ENCODE assay signal across 13 cellular contexts in the genomic region with DNA sequence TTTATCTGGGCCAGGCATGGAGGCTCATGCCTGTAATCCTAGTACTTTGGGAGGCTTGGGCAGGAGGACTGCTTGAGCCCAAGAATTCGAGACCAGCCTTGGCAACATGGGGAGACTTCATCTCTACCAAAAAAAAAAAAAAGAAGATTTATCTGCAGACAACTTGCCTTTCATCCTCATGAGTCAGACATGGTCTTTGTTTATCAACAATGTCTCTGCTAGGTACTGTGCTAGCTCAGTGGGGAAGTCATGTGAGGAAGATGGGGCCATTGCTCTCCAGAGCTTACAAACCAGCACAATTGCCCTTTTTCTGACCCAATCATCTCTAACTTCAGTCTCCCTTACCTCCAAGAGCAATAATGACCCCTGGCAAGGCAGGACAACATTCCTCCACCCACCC. TPM values are rescaled to one million over a fixed set of nuclear protein-coding genes. Genes with fewer than 3 reads are reported as not detected.
DNase-seq lines count a peak whose midpoint lies in the region; ATAC-seq, FAIRE-seq and TF ChIP-seq lines count a peak whose summit lies in the region.
"Had no signal": no experiment of that assay in that cellular context is flagged by ENCODE, and none has a peak within 500 bp of the region (broad histone marks: within the 10 kb centered on the region; RNA-seq: fewer than 3 reads in every experiment).

No MANE protein-coding gene starts in this region.

- POLR2A ChIA-PET in HepG2 (lab: Yijun Ruan, JAX) (interaction anchor here (0.7 kb wide), 1 partner anchor 78 kb away, joined by 3 read pairs; no protein-coding TSS in a partner anchor), A673 (lab: Charles Lee; ENCODE audit: low non-redundant PET) (no interaction called here)

- H2AFZ ChIP-seq in HepG2 (ENCODE audit: low read length) = no peak overlapping the region

- 0 out of 2 replicates have a peak overlapping the region, but pooled peaks have one; percentile 95 for H3K9ac ChIP-seq in HepG2 (ENCODE audit: insufficient read depth, low read depth, low read length)

- H3K9me3 Mint-ChIP-seq in activated naive CD8-positive, alpha-beta T cell (ENCODE audit: low read depth) = no peaks in the 10 kb centered on the region
- H3K9me3 Mint-ChIP-seq in immature natural killer cell (no peaks in the 10 kb centered on the region), type B pancreatic cell (no peaks in the 10 kb centered on the region)

- no peak for FAIRE-seq in HepG2 (lab: Jason Lieb, UNC)
- FAIRE-seq: D721Med, small intestine had no signal

- peak overlapping the region; percentile 85 for H3K27ac Mint-ChIP-seq in activated naive CD8-positive, alpha-beta T cell
- H3K27ac Mint-ChIP-seq in immature natural killer cell = peak overlapping the region in 5 of 6 donors; percentile 95 to 99 (median 98)
- H3K27ac Mint-ChIP-seq in type B pancreatic cell = peak overlapping the region; percentile 98

- CTCF ChIA-PET in HepG2 (lab: Yijun Ruan, JAX; ENCODE audit: low intra/inter-chr PET ratio, low total read pairs) = no interaction called here
- CTCF ChIA-PET in A673 (lab: Charles Lee) = interaction anchor here (0.5 kb wide), 1 partner anchor 38 kb away, joined by 3 read pairs; no protein-coding TSS in a partner anchor

- H3K36me3 ChIP-seq in HepG2 (replicated peaks in 1 of 2; ENCODE audit: control insufficient read depth in 1 of 2, insufficient read depth in 2 of 2, low read length in 2 of 2) (peaks cover 3 to 16% of the 10 kb centered on the region in 2 experiments; a peak in 4 of 5 replicates), right lobe of liver (peaks cover 0 to 1% (median 0%) of the 10 kb centered on the region in 4 donors), A673 (ENCODE audit: insufficient read depth, low read length, poor library complexity, severe bottlenecking) (peaks cover under 1% of the 10 kb centered on the region)
- H3K36me3 ChIP-seq: thyroid gland had no signal

- H3K4me1 Mint-ChIP-seq in activated naive CD8-positive, alpha-beta T cell (ENCODE audit: low read depth) = peaks cover 36% of the 10 kb centered on the region
- H3K4me1 Mint-ChIP-seq in immature natural killer cell (peaks cover 35 to 39% of the 10 kb centered on the region in 2 donors), type B pancreatic cell (ENCODE audit: unreplicated experiment) (peaks cover 29% of the 10 kb centered on the region)

- intact Hi-C loops in HepG2 (cut with micrococcal nuclease; ENCODE audit: unreplicated experiment) = no loop called here
- intact Hi-C loops in right lobe of liver (cut with DNase I) = no loop called here
- intact Hi-C loops in A673 (cut with micrococcal nuclease; ENCODE audit: unreplicated experiment) = no loop called here

- H3K27me3 ChIP-seq in HepG2 (ENCODE audit: control insufficient read depth in 1 of 2, insufficient read depth in 2 of 2, low read length in 2 of 2) (peaks cover 0 to 3% of the 10 kb centered on the region in 2 experiments; a peak in 1 of 5 replicates), right lobe of liver (no peaks in the 10 kb centered on the region), A673 (replicated peaks; ENCODE audit: insufficient read depth, low read depth, low read length, poor library complexity) (no peaks in the 10 kb centered on the region)
- H3K27me3 ChIP-seq: thyroid gland had no signal

- BruUV-seq in HepG2 (replicated peaks; lab: Mats Ljungman, UMichigan) (no TSS peak), A673 (replicated peaks; lab: Mats Ljungman, UMichigan) (no TSS peak)

- DNase-seq in HepG2 (ENCODE audit: low spot score) = no peak
- no peak for DNase-seq in right lobe of liver
- no peak for DNase-seq in immature natural killer cell
- DNase-seq in type B pancreatic cell (ENCODE audit: extremely low spot score, unreplicated experiment) = no peak
- no peak for DNase-seq in NCI-H446 (lab: John Stamatoyannopoulos, UW)
- DNase-seq in COLO668 (lab: John Stamatoyannopoulos, UW; ENCODE audit: unreplicated experiment) = no peak
- no peak for DNase-seq in A673 (ENCODE audit: low spot score)
- DNase-seq: aorta, NCI-H1417, thyroid gland had no signal

- TF ChIP-seq POLR2A in HepG2 (IDR thresholded peaks at IDR 0.05; ENCODE audit: insufficient read depth in 1 of 2, low read depth in 2 of 2, low read length in 2 of 2) = no peak
- no peak for TF ChIP-seq POLR2A in right lobe of liver (IDR thresholded peaks at IDR 0.05)

- peaks cover 11% of the 10 kb centered on the region for H3K36me3 Mint-ChIP-seq in activated naive CD8-positive, alpha-beta T cell
- H3K36me3 Mint-ChIP-seq in immature natural killer cell (peaks cover 0 to 4% (median 0%) of the 10 kb centered on the region in 3 donors), type B pancreatic cell (no peaks in the 10 kb centered on the region)

- in situ Hi-C loops in HepG2 (cut with HindIII; ENCODE audit: extremely low pct_ligation_motif_present, low pct_unique_long_range_greater_than_20kb) = no loop called here

- no peaks in the 10 kb centered on the region for H4K20me1 ChIP-seq in HepG2 (ENCODE audit: insufficient read depth, low read length)

- peak overlapping the region; percentile 77 for H3K4me2 ChIP-seq in HepG2 (ENCODE audit: low read depth, low read length)

- peaks cover 15% of the 10 kb centered on the region for H3K4me1 ChIP-seq in HepG2 (ENCODE audit: insufficient read depth, low read length)
- peaks cover 0 to 13% (median 3%) of the 10 kb centered on the region in 4 donors for H3K4me1 ChIP-seq in right lobe of liver
- peaks cover 6% of the 10 kb centered on the region for H3K4me1 ChIP-seq in A673 (ENCODE audit: insufficient read depth, low read length, poor library complexity, severe bottlenecking)

- H3K27ac ChIP-seq in HepG2 (ENCODE audit: extremely low read length, insufficient read depth, low read length) (no peak overlapping the region), right lobe of liver (no peak overlapping the region), A673 (ENCODE audit: low read depth, low read length, poor library complexity, severe bottlenecking) (no peak overlapping the region)
- H3K27ac ChIP-seq: thyroid gland had no signal

- no peaks in the 10 kb centered on the region for H3K27me3 Mint-ChIP-seq in activated naive CD8-positive, alpha-beta T cell
- H3K27me3 Mint-ChIP-seq in immature natural killer cell (ENCODE audit: low read depth in 3 of 3) (peaks cover 2 to 16% (median 4%) of the 10 kb centered on the region in 3 donors), type B pancreatic cell (no peaks in the 10 kb centered on the region)

- H3K9me3 ChIP-seq in HepG2 (ENCODE audit: low read length) (no peaks in the 10 kb centered on the region), right lobe of liver (no peaks in the 10 kb centered on the region), A673 (ENCODE audit: low read depth, low read length, poor library complexity, severe bottlenecking) (no peaks in the 10 kb centered on the region)
- H3K9me3 ChIP-seq: thyroid gland had no signal

- TF ChIP-seq CTCF in HepG2 (CRISPR knock-in tag; IDR thresholded peaks at IDR 0.05) (no peak), right lobe of liver (IDR thresholded peaks at IDR 0.05) (no peak), type B pancreatic cell (conservative IDR thresholded peaks at IDR 0.05) (no peak), A673 (conservative IDR thresholded peaks at IDR 0.05; ENCODE audit: low read depth, low read length) (no peak)

- TF ChIP-seq EP300 in HepG2 (IDR thresholded peaks at IDR 0.05; ENCODE audit: low read depth in 2 of 2, low read length in 2 of 2) (no peak), HepG2 (CRISPR knock-in tag; IDR thresholded peaks at IDR 0.05; ENCODE audit: borderline replicate concordance) (no peak)

- peaks cover 41% of the 10 kb centered on the region for H3K79me2 ChIP-seq in HepG2 (ENCODE audit: insufficient read depth, low read length)

- TF ChIP-seq RAD21 in HepG2 (CRISPR knock-in tag; IDR thresholded peaks at IDR 0.05) = no peak

- peak overlapping the region; percentile 87 to 92 (median 92) for H3K4me3 ChIP-seq in HepG2 (replicated peaks in 1 of 3; ENCODE audit: insufficient read depth in 1 of 3, low read depth in 2 of 3, low read length in 3 of 3)
- H3K4me3 ChIP-seq in right lobe of liver = no peak overlapping the region
- H3K4me3 ChIP-seq in A673 (ENCODE audit: low read depth, low read length, poor library complexity, severe bottlenecking) = no peak overlapping the region
- H3K4me3 ChIP-seq: thyroid gland had no signal

- WGBS in HepG2 (ENCODE audit: low lambda C conversion rate) = 100% methylated on average over 1 of the region's 1 CpG
- no CpG with 5 or more reads among the region's 1 CpG for WGBS in right lobe of liver (ENCODE audit: insufficient coverage, low coverage, low lambda C conversion rate, missing lambda C conversion rate)

- ATAC-seq in HepG2 (no peak), right lobe of liver (no peak)

- peak overlapping the region; percentile 99 for H3K4me3 Mint-ChIP-seq in activated naive CD8-positive, alpha-beta T cell
- peak overlapping the region; percentile 95 to 99 (median 96) for H3K4me3 Mint-ChIP-seq in immature natural killer cell
- peak overlapping the region; percentile 99 for H3K4me3 Mint-ChIP-seq in type B pancreatic cell

RNA-seq across cellular contexts. Expression of a gene that starts 1.6 kb away (rescaled TPM):
- total RNA-seq in HepG2 (2016; rRNA removed; fragmentation: Illumina TruSeq; extraction: Trizol) = 37.1 and 42.1 TPM in 2 replicates
- 7.2 and 8.5 TPM in 2 replicates for total RNA-seq in HepG2 (2016; cell fraction: cytosol; rRNA removed; fragmentation: Illumina TruSeq; extraction: Trizol; ENCODE audit: low read depth)
- 34.5 and 46.1 TPM in 2 replicates for total RNA-seq in HepG2 (2016; cell fraction: insoluble cytoplasmic fraction; rRNA removed; fragmentation: Illumina TruSeq; extraction: Trizol)
- 23.0 and 25.4 TPM in 2 replicates for total RNA-seq in HepG2 (2016; cell fraction: membrane; rRNA removed; fragmentation: Illumina TruSeq; extraction: Trizol)
- total RNA-seq in HepG2 (2016; cell fraction: nucleus; rRNA removed; fragmentation: Illumina TruSeq; extraction: Trizol) = 19.0 and 24.0 TPM in 2 replicates
- polyA plus RNA-seq in HepG2 (2011; rRNA removed) = 41.3 and 51.5 TPM in 2 replicates
- polyA plus RNA-seq in HepG2 (2011; cell fraction: cytosol; rRNA removed) = 28.0 and 37.2 TPM in 2 replicates
- polyA plus RNA-seq in HepG2 (2011; cell fraction: nucleus; rRNA removed) = 80.9 and 98.9 TPM in 2 replicates
- polyA plus RNA-seq in HepG2 (2012) = 44.2 and 48.1 TPM in 2 replicates
- 12.6 and 15.0 TPM in 2 replicates for polyA plus RNA-seq in HepG2 (2016; cell fraction: cytosol; fragmentation: Illumina TruSeq; extraction: Trizol; ENCODE audit: low read depth)
- polyA plus RNA-seq in HepG2 (2016; cell fraction: insoluble cytoplasmic fraction; fragmentation: Illumina TruSeq; extraction: Trizol; ENCODE audit: low read depth) = 55.0 and 56.0 TPM in 2 replicates
- polyA plus RNA-seq in HepG2 (2016; cell fraction: membrane; fragmentation: Illumina TruSeq; extraction: Trizol; ENCODE audit: low read depth) = 24.9 and 27.1 TPM in 2 replicates
- polyA plus RNA-seq in HepG2 (2016; cell fraction: nucleus; fragmentation: Illumina TruSeq; extraction: Trizol; ENCODE audit: insufficient read depth, low read depth) = 49.6 and 53.8 TPM in 2 replicates
- 55.9 and 116 TPM in 2 replicates for polyA minus RNA-seq in HepG2 (2011; rRNA and poly(A)+ RNA removed; ENCODE audit: low replicate concordance)
- 13.8 and 16.4 TPM in 2 replicates for polyA minus RNA-seq in HepG2 (2011; cell fraction: cytosol; rRNA and poly(A)+ RNA removed)
- polyA minus RNA-seq in HepG2 (2011; cell fraction: nucleus; rRNA and poly(A)+ RNA removed) = 11.3 and 16.7 TPM in 2 replicates
- total RNA-seq in right lobe of liver = 10 to 100 TPM; 16.6 to 25.9 (median 22.2) TPM
- polyA plus RNA-seq in immature natural killer cell = 10 to 100 TPM; 52.6 to 70.1 (median 61.5) TPM
- 56.1 and 60.3 TPM in 2 replicates for total RNA-seq in type B pancreatic cell (ENCODE audit: low replicate concordance)
- 67.0 and 84.8 TPM in 2 replicates for total RNA-seq in A673 (2021)

RNA-seq across cellular contexts. Expression of a gene that starts 32.5 kb away (rescaled TPM):
- total RNA-seq in HepG2 (2016; rRNA removed; fragmentation: Illumina TruSeq; extraction: Trizol) (9.3 and 18.8 TPM in 2 replicates), right lobe of liver (10 to 100 TPM; 15.8 to 97.3 (median 24.1) TPM), type B pancreatic cell (ENCODE audit: low replicate concordance) (42.2 and 47.2 TPM in 2 replicates), A673 (2021) (35.4 and 39.1 TPM in 2 replicates)
- total RNA-seq in HepG2 (2016; cell fraction: cytosol; rRNA removed; fragmentation: Illumina TruSeq; extraction: Trizol; ENCODE audit: low read depth) = 6.3 and 6.8 TPM in 2 replicates
- 8.9 and 19.1 TPM in 2 replicates for total RNA-seq in HepG2 (2016; cell fraction: insoluble cytoplasmic fraction; rRNA removed; fragmentation: Illumina TruSeq; extraction: Trizol)
- 17.4 and 19.4 TPM in 2 replicates for total RNA-seq in HepG2 (2016; cell fraction: membrane; rRNA removed; fragmentation: Illumina TruSeq; extraction: Trizol)
- 16.1 and 21.0 TPM in 2 replicates for total RNA-seq in HepG2 (2016; cell fraction: nucleus; rRNA removed; fragmentation: Illumina TruSeq; extraction: Trizol)
- polyA plus RNA-seq in HepG2 (2011; rRNA removed) (10.6 and 16.9 TPM in 2 replicates), immature natural killer cell (10 to 100 TPM in 1 of 3 donors, 1 to 10 TPM in 2; 5.9 to 12.7 (median 7.4) TPM)
- polyA plus RNA-seq in HepG2 (2011; cell fraction: cytosol; rRNA removed) = 12.5 and 14.4 TPM in 2 replicates
- 30.1 and 31.3 TPM in 2 replicates for polyA plus RNA-seq in HepG2 (2011; cell fraction: nucleus; rRNA removed)
- polyA plus RNA-seq in HepG2 (2012) = 11.0 and 16.6 TPM in 2 replicates
- polyA plus RNA-seq in HepG2 (2016; cell fraction: cytosol; fragmentation: Illumina TruSeq; extraction: Trizol; ENCODE audit: low read depth) = 5.9 and 7.6 TPM in 2 replicates
- 10.5 and 13.4 TPM in 2 replicates for polyA plus RNA-seq in HepG2 (2016; cell fraction: insoluble cytoplasmic fraction; fragmentation: Illumina TruSeq; extraction: Trizol; ENCODE audit: low read depth)
- polyA plus RNA-seq in HepG2 (2016; cell fraction: membrane; fragmentation: Illumina TruSeq; extraction: Trizol; ENCODE audit: low read depth) = 14.0 and 17.0 TPM in 2 replicates
- polyA plus RNA-seq in HepG2 (2016; cell fraction: nucleus; fragmentation: Illumina TruSeq; extraction: Trizol; ENCODE audit: insufficient read depth, low read depth) = 30.8 and 31.8 TPM in 2 replicates
- polyA minus RNA-seq in HepG2 (2011; rRNA and poly(A)+ RNA removed; ENCODE audit: low replicate concordance) = 44.7 and 85.4 TPM in 2 replicates
- 11.3 and 17.5 TPM in 2 replicates for polyA minus RNA-seq in HepG2 (2011; cell fraction: cytosol; rRNA and poly(A)+ RNA removed)
- polyA minus RNA-seq in HepG2 (2011; cell fraction: nucleus; rRNA and poly(A)+ RNA removed) = 9.3 and 12.4 TPM in 2 replicates

RNA-seq across cellular contexts. Expression of a gene that starts 47.9 kb away (rescaled TPM):
- 4.2 and 9.0 TPM in 2 replicates for total RNA-seq in HepG2 (2016; rRNA removed; fragmentation: Illumina TruSeq; extraction: Trizol)
- 3.2 and 3.4 TPM in 2 replicates for total RNA-seq in HepG2 (2016; cell fraction: cytosol; rRNA removed; fragmentation: Illumina TruSeq; extraction: Trizol; ENCODE audit: low read depth)
- 2.8 and 8.0 TPM in 2 replicates for total RNA-seq in HepG2 (2016; cell fraction: insoluble cytoplasmic fraction; rRNA removed; fragmentation: Illumina TruSeq; extraction: Trizol)
- 5.1 TPM in 2 replicates for total RNA-seq in HepG2 (2016; cell fraction: membrane; rRNA removed; fragmentation: Illumina TruSeq; extraction: Trizol)
- total RNA-seq in HepG2 (2016; cell fraction: nucleus; rRNA removed; fragmentation: Illumina TruSeq; extraction: Trizol) = 10.5 and 11.6 TPM in 2 replicates
- polyA plus RNA-seq in HepG2 (2011; rRNA removed) = 17.1 and 19.6 TPM in 2 replicates
- polyA plus RNA-seq in HepG2 (2011; cell fraction: cytosol; rRNA removed) = 15.6 and 24.7 TPM in 2 replicates
- 52.1 and 62.8 TPM in 2 replicates for polyA plus RNA-seq in HepG2 (2011; cell fraction: nucleus; rRNA removed)
- 5.9 and 7.0 TPM in 2 replicates for polyA plus RNA-seq in HepG2 (2012)
- 4.7 and 5.3 TPM in 2 replicates for polyA plus RNA-seq in HepG2 (2016; cell fraction: cytosol; fragmentation: Illumina TruSeq; extraction: Trizol; ENCODE audit: low read depth)
- polyA plus RNA-seq in HepG2 (2016; cell fraction: insoluble cytoplasmic fraction; fragmentation: Illumina TruSeq; extraction: Trizol; ENCODE audit: low read depth) = 3.9 and 4.0 TPM in 2 replicates
- polyA plus RNA-seq in HepG2 (2016; cell fraction: membrane; fragmentation: Illumina TruSeq; extraction: Trizol; ENCODE audit: low read depth) = 6.5 and 7.0 TPM in 2 replicates
- 18.8 and 19.8 TPM in 2 replicates for polyA plus RNA-seq in HepG2 (2016; cell fraction: nucleus; fragmentation: Illumina TruSeq; extraction: Trizol; ENCODE audit: insufficient read depth, low read depth)
- 1.3 and 29.5 TPM in 2 replicates for polyA minus RNA-seq in HepG2 (2011; rRNA and poly(A)+ RNA removed; ENCODE audit: low replicate concordance)
- polyA minus RNA-seq in HepG2 (2011; cell fraction: cytosol; rRNA and poly(A)+ RNA removed) = 9.5 and 10.8 TPM in 2 replicates
- 8.8 and 10.6 TPM in 2 replicates for polyA minus RNA-seq in HepG2 (2011; cell fraction: nucleus; rRNA and poly(A)+ RNA removed)
- 1 to 10 TPM; 1.3 to 3.1 (median 2.2) TPM for total RNA-seq in right lobe of liver
- polyA plus RNA-seq in immature natural killer cell = 10 to 100 TPM in 2 of 3 donors, 1 to 10 TPM in 1; 9.1 to 20.7 (median 10.2) TPM
- total RNA-seq in type B pancreatic cell (ENCODE audit: low replicate concordance) = 47.3 and 60.8 TPM in 2 replicates
- 10.1 and 14.7 TPM in 2 replicates for total RNA-seq in A673 (2021)

RNA-seq across cellular contexts. Expression of a gene that starts 50.1 kb away (rescaled TPM):
- total RNA-seq in HepG2 (2016; rRNA removed; fragmentation: Illumina TruSeq; extraction: Trizol) = 16.2 and 26.1 TPM in 2 replicates
- total RNA-seq in HepG2 (2016; cell fraction: cytosol; rRNA removed; fragmentation: Illumina TruSeq; extraction: Trizol; ENCODE audit: low read depth) = 11.9 and 18.5 TPM in 2 replicates
- 14.1 and 27.2 TPM in 2 replicates for total RNA-seq in HepG2 (2016; cell fraction: insoluble cytoplasmic fraction; rRNA removed; fragmentation: Illumina TruSeq; extraction: Trizol)
- 20.4 and 27.0 TPM in 2 replicates for total RNA-seq in HepG2 (2016; cell fraction: membrane; rRNA removed; fragmentation: Illumina TruSeq; extraction: Trizol)
- 19.9 and 21.8 TPM in 2 replicates for total RNA-seq in HepG2 (2016; cell fraction: nucleus; rRNA removed; fragmentation: Illumina TruSeq; extraction: Trizol)
- 36.0 and 37.5 TPM in 2 replicates for polyA plus RNA-seq in HepG2 (2011; rRNA removed)
- polyA plus RNA-seq in HepG2 (2011; cell fraction: cytosol; rRNA removed) = 22.7 and 32.6 TPM in 2 replicates
- polyA plus RNA-seq in HepG2 (2011; cell fraction: nucleus; rRNA removed) = 80.9 and 82.1 TPM in 2 replicates
- 17.6 and 19.0 TPM in 2 replicates for polyA plus RNA-seq in HepG2 (2012)
- polyA plus RNA-seq in HepG2 (2016; cell fraction: cytosol; fragmentation: Illumina TruSeq; extraction: Trizol; ENCODE audit: low read depth) = 18.0 and 23.7 TPM in 2 replicates
- 17.7 and 21.6 TPM in 2 replicates for polyA plus RNA-seq in HepG2 (2016; cell fraction: insoluble cytoplasmic fraction; fragmentation: Illumina TruSeq; extraction: Trizol; ENCODE audit: low read depth)
- 21.8 and 28.2 TPM in 2 replicates for polyA plus RNA-seq in HepG2 (2016; cell fraction: membrane; fragmentation: Illumina TruSeq; extraction: Trizol; ENCODE audit: low read depth)
- 60.0 and 62.1 TPM in 2 replicates for polyA plus RNA-seq in HepG2 (2016; cell fraction: nucleus; fragmentation: Illumina TruSeq; extraction: Trizol; ENCODE audit: insufficient read depth, low read depth)
- 45.1 and 143 TPM in 2 replicates for polyA minus RNA-seq in HepG2 (2011; rRNA and poly(A)+ RNA removed; ENCODE audit: low replicate concordance)
- polyA minus RNA-seq in HepG2 (2011; cell fraction: cytosol; rRNA and poly(A)+ RNA removed) = 10.4 and 12.0 TPM in 2 replicates
- 38.2 and 49.6 TPM in 2 replicates for polyA minus RNA-seq in HepG2 (2011; cell fraction: nucleus; rRNA and poly(A)+ RNA removed)
- 10 to 100 TPM; 22.3 to 67.5 (median 30.3) TPM for total RNA-seq in right lobe of liver
- polyA plus RNA-seq in immature natural killer cell = 10 to 100 TPM; 34.1 to 52.3 (median 44.1) TPM
- 58.5 and 60.5 TPM in 2 replicates for total RNA-seq in type B pancreatic cell (ENCODE audit: low replicate concordance)
- total RNA-seq in A673 (2021) = 58.2 and 62.8 TPM in 2 replicates

RNA-seq across cellular contexts. Expression of a gene that starts 50.5 kb away (rescaled TPM):
- total RNA-seq in HepG2 (2016; rRNA removed; fragmentation: Illumina TruSeq; extraction: Trizol) = 41.2 and 57.8 TPM in 2 replicates
- 10.4 and 12.1 TPM in 2 replicates for total RNA-seq in HepG2 (2016; cell fraction: cytosol; rRNA removed; fragmentation: Illumina TruSeq; extraction: Trizol; ENCODE audit: low read depth)
- total RNA-seq in HepG2 (2016; cell fraction: insoluble cytoplasmic fraction; rRNA removed; fragmentation: Illumina TruSeq; extraction: Trizol) = 45.4 and 61.4 TPM in 2 replicates
- 14.0 and 15.7 TPM in 2 replicates for total RNA-seq in HepG2 (2016; cell fraction: membrane; rRNA removed; fragmentation: Illumina TruSeq; extraction: Trizol)
- total RNA-seq in HepG2 (2016; cell fraction: nucleus; rRNA removed; fragmentation: Illumina TruSeq; extraction: Trizol) = 16.3 and 19.3 TPM in 2 replicates
- 22.3 and 26.5 TPM in 2 replicates for polyA plus RNA-seq in HepG2 (2011; rRNA removed)
- 15.5 and 18.8 TPM in 2 replicates for polyA plus RNA-seq in HepG2 (2011; cell fraction: cytosol; rRNA removed)
- 10.4 and 11.9 TPM in 2 replicates for polyA plus RNA-seq in HepG2 (2011; cell fraction: nucleus; rRNA removed)
- polyA plus RNA-seq in HepG2 (2012) = 17.0 and 18.3 TPM in 2 replicates
- 8.5 and 10.6 TPM in 2 replicates for polyA plus RNA-seq in HepG2 (2016; cell fraction: cytosol; fragmentation: Illumina TruSeq; extraction: Trizol; ENCODE audit: low read depth)
- polyA plus RNA-seq in HepG2 (2016; cell fraction: insoluble cytoplasmic fraction; fragmentation: Illumina TruSeq; extraction: Trizol; ENCODE audit: low read depth) = 47.4 and 47.7 TPM in 2 replicates
- polyA plus RNA-seq in HepG2 (2016; cell fraction: membrane; fragmentation: Illumina TruSeq; extraction: Trizol; ENCODE audit: low read depth) = 9.1 and 10.5 TPM in 2 replicates
- polyA plus RNA-seq in HepG2 (2016; cell fraction: nucleus; fragmentation: Illumina TruSeq; extraction: Trizol; ENCODE audit: insufficient read depth, low read depth) = 23.3 and 26.5 TPM in 2 replicates
- 28.6 and 113 TPM in 2 replicates for polyA minus RNA-seq in HepG2 (2011; rRNA and poly(A)+ RNA removed; ENCODE audit: low replicate concordance)
- polyA minus RNA-seq in HepG2 (2011; cell fraction: cytosol; rRNA and poly(A)+ RNA removed) = 18.2 and 21.4 TPM in 2 replicates
- 12.0 and 13.4 TPM in 2 replicates for polyA minus RNA-seq in HepG2 (2011; cell fraction: nucleus; rRNA and poly(A)+ RNA removed)
- total RNA-seq in right lobe of liver = 10 to 100 TPM; 16.7 to 35.5 (median 24.5) TPM
- polyA plus RNA-seq in immature natural killer cell = 10 to 100 TPM; 19.9 to 32.0 (median 25.7) TPM
- total RNA-seq in type B pancreatic cell (ENCODE audit: low replicate concordance) = 32.9 and 40.4 TPM in 2 replicates
- 47.8 and 57.4 TPM in 2 replicates for total RNA-seq in A673 (2021)

Comparison
In these comparisons a context has a peak if more than half of its experiments do, and no peak if none do; other contexts are left out.
1. H3K4me3 ChIP-seq: peak in HepG2 (3 of 3); none in right lobe of liver (0 of 3) and A673 (single experiment).
2. Peak in every context shown above with its lines, with median percentiles within 50 percentile points of each other: H3K27ac Mint-ChIP-seq and H3K4me3 Mint-ChIP-seq.